ENCODE assay signal across 29 cellular contexts in genomic region chr13:112203614-112204013, GRCh38.
"Had no signal": no experiment of that assay in that cellular context is flagged by ENCODE, and none has a peak within 500 bp of the region (broad histone marks: within the 10 kb centered on the region; RNA-seq: fewer than 3 reads in every experiment).

No MANE protein-coding gene starts in this region.

- H3K36me3 Mint-ChIP-seq: activated CD8-positive, alpha-beta memory T cell treated with anti-CD3 and anti-CD28 coated beads, Interleukin-2, amount 10 ng/mL, durations not matched to agents 7 days and 5 days; activated naive CD4-positive, alpha-beta T cell treated with anti-CD3 and anti-CD28 coated beads, Interleukin-2, amount 50 U/mL, for 24 hours; WTC11 had no signal

- H3K9me3 ChIP-seq: ascending aorta, body of pancreas had no signal

- H3K27me3 ChIP-seq: ascending aorta, body of pancreas had no signal

- H3K4me1 Mint-ChIP-seq: activated naive CD4-positive, alpha-beta T cell treated with anti-CD3 and anti-CD28 coated beads, Interleukin-2, amount 50 U/mL, for 24 hours; activated naive CD8-positive, alpha-beta T cell treated with anti-CD3 and anti-CD28 coated beads, Interleukin-2, amount 50 U/mL, for 24 hours had no signal

- H3K36me3 ChIP-seq: ascending aorta, cardiac muscle cell, SJSA1 had no signal

- H3K27ac ChIP-seq: ascending aorta, cardiac muscle cell, KMS-11, RWPE1, SJSA1 had no signal

- ATAC-seq: activated CD8-positive, alpha-beta memory T cell treated with anti-CD3 and anti-CD28 coated beads, Interleukin-2, amount 10 ng/mL, durations not matched to agents 7 days and 5 days; activated naive CD8-positive, alpha-beta T cell treated with anti-CD3 and anti-CD28 coated beads, Interleukin-2, amount 50 U/mL, for 24 hours; body of pancreas; Panc1 had no signal

- H3K4me2 ChIP-seq: KMS-11 had no signal

- H3K9me3 Mint-ChIP-seq: activated CD4-positive, alpha-beta T cell treated with anti-CD3 and anti-CD28 coated beads, Interleukin-2, amount 10 ng/mL, durations not matched to agents 24 days and 14 days; activated naive CD4-positive, alpha-beta T cell treated with anti-CD3 and anti-CD28 coated beads, Interleukin-2, amount 50 U/mL, for 24 hours; activated naive CD8-positive, alpha-beta T cell treated with anti-CD3 and anti-CD28 coated beads, Interleukin-2, amount 50 U/mL, for 24 hours; activated T-cell treated with anti-CD3 and anti-CD28 coated beads, Interleukin-2, amount 50 U/mL, for 24 hours; activated T-helper 1 cell treated with anti-CD3 and anti-CD28 coated beads, Interleukin-12 subunit alpha, Interleukin-12 subunit beta, Interleukin-2, Interleukin-4 antibody, amounts not matched to agents 30 ng/mL and 10 ng/mL and 1 ng/mL, durations not matched to agents 14 hours and 24 hours and 36 hours; T-helper 1 cell treated with Interleukin-12 subunit alpha and Interleukin-12 subunit beta and Interleukin-4 antibody, amounts not matched to agents 30 μg/mL and 1 μg/mL, for 36 hours; WTC11 had no signal

- H3K4me3 Mint-ChIP-seq: activated CD4-positive, alpha-beta T cell treated with anti-CD3 and anti-CD28 coated beads, Interleukin-2, amount 10 ng/mL, durations not matched to agents 24 days and 14 days; activated CD8-positive, alpha-beta memory T cell treated with anti-CD3 and anti-CD28 coated beads, Interleukin-2, amount 10 ng/mL, durations not matched to agents 7 days and 5 days; activated naive CD4-positive, alpha-beta T cell treated with anti-CD3 and anti-CD28 coated beads, Interleukin-2, amount 50 U/mL, for 24 hours; activated naive CD8-positive, alpha-beta T cell treated with anti-CD3 and anti-CD28 coated beads, Interleukin-2, amount 50 U/mL, for 24 hours; activated T-cell treated with anti-CD3 and anti-CD28 coated beads, Interleukin-2, amount 50 U/mL, for 24 hours; activated T-helper 1 cell treated with anti-CD3 and anti-CD28 coated beads, Interleukin-12 subunit alpha, Interleukin-12 subunit beta, Interleukin-2, Interleukin-4 antibody, amounts not matched to agents 30 ng/mL and 10 ng/mL and 1 ng/mL, durations not matched to agents 14 hours and 24 hours and 36 hours; T-helper 1 cell treated with Interleukin-12 subunit alpha and Interleukin-12 subunit beta and Interleukin-4 antibody, amounts not matched to agents 30 μg/mL and 1 μg/mL, for 36 hours had no signal

- H3K9ac ChIP-seq: KMS-11 had no signal

- H3K27ac Mint-ChIP-seq: activated CD4-positive, alpha-beta T cell treated with anti-CD3 and anti-CD28 coated beads, Interleukin-2, amount 10 ng/mL, durations not matched to agents 24 days and 14 days; activated CD8-positive, alpha-beta memory T cell treated with anti-CD3 and anti-CD28 coated beads, Interleukin-2, amount 10 ng/mL, durations not matched to agents 7 days and 5 days; activated naive CD4-positive, alpha-beta T cell treated with anti-CD3 and anti-CD28 coated beads, Interleukin-2, amount 50 U/mL, for 24 hours; activated naive CD8-positive, alpha-beta T cell treated with anti-CD3 and anti-CD28 coated beads, Interleukin-2, amount 50 U/mL, for 24 hours; activated T-cell treated with anti-CD3 and anti-CD28 coated beads, Interleukin-2, amount 50 U/mL, for 24 hours; activated T-helper 1 cell treated with anti-CD3 and anti-CD28 coated beads, Interleukin-12 subunit alpha, Interleukin-12 subunit beta, Interleukin-2, Interleukin-4 antibody, amounts not matched to agents 30 ng/mL and 10 ng/mL and 1 ng/mL, durations not matched to agents 14 hours and 24 hours and 36 hours; T-helper 1 cell treated with Interleukin-12 subunit alpha and Interleukin-12 subunit beta and Interleukin-4 antibody, amounts not matched to agents 30 μg/mL and 1 μg/mL, for 36 hours; WTC11 had no signal

- H3K4me1 ChIP-seq: ascending aorta, SJSA1 had no signal

- DNase-seq: activated CD4-positive, alpha-beta T cell treated with anti-CD3 and anti-CD28 coated beads, Interleukin-2, amount 10 ng/mL, durations not matched to agents 24 days and 14 days; activated CD4-positive, alpha-beta T cell treated with anti-CD3 and anti-CD28 coated beads, Interleukin-2, amount 50 U/mL, for 48 hours; activated CD4-positive, CD25-positive, alpha-beta regulatory T cell treated with anti-CD3 and anti-CD28 coated beads, Interleukin-2, amount 50 U/mL, for 72 hours; activated CD8-positive, alpha-beta memory T cell treated with anti-CD3 and anti-CD28 coated beads, Interleukin-2, amount 10 ng/mL, durations not matched to agents 7 days and 5 days; activated effector memory CD4-positive, alpha-beta T cell treated with Interleukin-2 at 50 U/mL for 16 hours; activated naive CD4-positive, alpha-beta T cell; activated naive CD8-positive, alpha-beta T cell treated with anti-CD3 and anti-CD28 coated beads, Interleukin-2, amount 50 U/mL, for 24 hours; activated T-cell treated with anti-CD3 and anti-CD28 coated beads, Interleukin-2, amount 50 U/mL, for 24 hours; amniotic stem cell; body of pancreas; NCI-H1092; NCI-H1417; NCI-H2029; NCI-H2107; NCI-H510A treated with DMSO at 0.1 percent for 48 hours; NCI-H69; NK-92 treated with Interleukin-12 subunit alpha and Interleukin-12 subunit beta, amount 100 ng/mL, for 24 hours; OCI-M1; SHP77 had no signal

- H3K4me3 ChIP-seq: ascending aorta, body of pancreas, cardiac muscle cell, SJSA1 had no signal
